In genomic region chr19:29573486-29573885, GRCh38 we compare ENCODE assay signal across 35 cellular contexts. TPM values are rescaled to one million over a fixed set of nuclear protein-coding genes. Genes with fewer than 3 reads are reported as not detected.
"Had no signal": no experiment of that assay in that cellular context is flagged by ENCODE, and none has a peak within 500 bp of the region (broad histone marks: within the 10 kb centered on the region; RNA-seq: fewer than 3 reads in every experiment).

No MANE protein-coding gene starts in this region.

- H3K27ac Mint-ChIP-seq: activated CD4-positive, alpha-beta memory T cell treated with anti-CD3 and anti-CD28 coated beads, Interleukin-2, amount 10 ng/mL, durations not matched to agents 7 days and 5 days; activated CD4-positive, alpha-beta T cell treated with anti-CD3 and anti-CD28 coated beads for 36 hours; activated CD4-positive, alpha-beta T cell treated with anti-CD3 and anti-CD28 coated beads, Interleukin-2, amount 10 ng/mL, durations not matched to agents 7 days and 5 days; activated CD8-positive, alpha-beta T cell treated with anti-CD3 and anti-CD28 coated beads, Interleukin-2, amount 10 ng/mL, durations not matched to agents 7 days and 5 days; activated naive CD4-positive, alpha-beta T cell treated with anti-CD3 and anti-CD28 coated beads for 36 hours; activated naive CD4-positive, alpha-beta T cell treated with anti-CD3 and anti-CD28 coated beads, Interleukin-2, amount 50 U/mL, for 72 hours; activated naive CD8-positive, alpha-beta T cell treated with anti-CD3 and anti-CD28 coated beads for 36 hours; activated T-helper 2 cell treated with anti-CD3 and anti-CD28 coated beads, Interferon-gamma antibody, Interleukin-2, Interleukin-4, amounts not matched to agents 10 μg/mL and 5 μg/mL and 100 μg/mL, durations not matched to agents 14 hours and 24 hours and 36 hours; T-helper 1 cell treated with Interleukin-12 subunit alpha and Interleukin-12 subunit beta and Interleukin-4 antibody, amounts not matched to agents 30 μg/mL and 1 μg/mL, for 36 hours; T-helper 2 cell treated with Interferon-gamma antibody and Interleukin-4, amounts not matched to agents 5 μg/mL and 100 μg/mL, for 36 hours; WTC11 had no signal

- DNase-seq: activated CD4-positive, alpha-beta memory T cell treated with anti-CD3 and anti-CD28 coated beads, Interleukin-2, amount 10 ng/mL, durations not matched to agents 7 days and 5 days; activated CD4-positive, alpha-beta T cell treated with anti-CD3 and anti-CD28 coated beads for 1 hour; activated CD4-positive, alpha-beta T cell treated with anti-CD3 and anti-CD28 coated beads for 36 hours; activated CD4-positive, alpha-beta T cell treated with anti-CD3 and anti-CD28 coated beads for 48 hours; activated CD4-positive, alpha-beta T cell treated with anti-CD3 and anti-CD28 coated beads, Interleukin-2, amount 10 ng/mL, durations not matched to agents 7 days and 5 days; activated CD4-positive, alpha-beta T cell treated with anti-CD3 and anti-CD28 coated beads, Interleukin-2, amount 50 U/mL, for 48 hours; activated CD4-positive, CD25-positive, alpha-beta regulatory T cell; activated CD8-positive, alpha-beta memory T cell treated with anti-CD3 and anti-CD28 coated beads, Interleukin-2, amount 50 U/mL, for 4 hours; activated CD8-positive, alpha-beta T cell treated with anti-CD3 and anti-CD28 coated beads, Interleukin-2, amount 10 ng/mL, durations not matched to agents 7 days and 5 days; activated effector memory CD4-positive, alpha-beta T cell treated with Interleukin-2 at 50 U/mL for 16 hours; activated gamma-delta T cell; activated naive CD4-positive, alpha-beta T cell treated with anti-CD3 and anti-CD28 coated beads for 36 hours; activated naive CD4-positive, alpha-beta T cell treated with anti-CD3 and anti-CD28 coated beads, Interleukin-2, amount 50 U/mL, for 16 hours; activated naive CD8-positive, alpha-beta T cell treated with anti-CD3 and anti-CD28 coated beads for 36 hours; amniotic stem cell; aorta; body of pancreas; brain microvascular endothelial cell; central memory CD4-positive, alpha-beta T cell; SW 1271; T-helper 1 cell; T-helper 2 cell; T-helper 9 cell; WERI-Rb-1 had no signal

- H3K9me3 Mint-ChIP-seq: activated CD4-positive, alpha-beta memory T cell treated with anti-CD3 and anti-CD28 coated beads, Interleukin-2, amount 10 ng/mL, durations not matched to agents 7 days and 5 days; activated CD4-positive, alpha-beta T cell treated with anti-CD3 and anti-CD28 coated beads, Interleukin-2, amount 10 ng/mL, durations not matched to agents 7 days and 5 days; activated naive CD4-positive, alpha-beta T cell treated with anti-CD3 and anti-CD28 coated beads for 36 hours; activated naive CD4-positive, alpha-beta T cell treated with anti-CD3 and anti-CD28 coated beads, Interleukin-2, amount 50 U/mL, for 72 hours; activated naive CD8-positive, alpha-beta T cell treated with anti-CD3 and anti-CD28 coated beads for 36 hours; activated T-helper 2 cell treated with anti-CD3 and anti-CD28 coated beads, Interferon-gamma antibody, Interleukin-2, Interleukin-4, amounts not matched to agents 10 μg/mL and 5 μg/mL and 100 μg/mL, durations not matched to agents 14 hours and 24 hours and 36 hours; T-helper 1 cell treated with Interleukin-12 subunit alpha and Interleukin-12 subunit beta and Interleukin-4 antibody, amounts not matched to agents 30 μg/mL and 1 μg/mL, for 36 hours; T-helper 2 cell treated with Interferon-gamma antibody and Interleukin-4, amounts not matched to agents 5 μg/mL and 100 μg/mL, for 36 hours; WTC11 had no signal

- H3K36me3 Mint-ChIP-seq: activated naive CD4-positive, alpha-beta T cell treated with anti-CD3 and anti-CD28 coated beads, Interleukin-2, amount 50 U/mL, for 72 hours; activated naive CD8-positive, alpha-beta T cell treated with anti-CD3 and anti-CD28 coated beads for 36 hours; WTC11 had no signal

- H3K4me3 Mint-ChIP-seq: activated CD4-positive, alpha-beta memory T cell treated with anti-CD3 and anti-CD28 coated beads, Interleukin-2, amount 10 ng/mL, durations not matched to agents 7 days and 5 days; activated CD4-positive, alpha-beta T cell treated with anti-CD3 and anti-CD28 coated beads for 36 hours; activated CD4-positive, alpha-beta T cell treated with anti-CD3 and anti-CD28 coated beads, Interleukin-2, amount 10 ng/mL, durations not matched to agents 7 days and 5 days; activated CD8-positive, alpha-beta T cell treated with anti-CD3 and anti-CD28 coated beads, Interleukin-2, amount 10 ng/mL, durations not matched to agents 7 days and 5 days; activated naive CD4-positive, alpha-beta T cell treated with anti-CD3 and anti-CD28 coated beads for 36 hours; activated naive CD8-positive, alpha-beta T cell treated with anti-CD3 and anti-CD28 coated beads for 36 hours; T-helper 1 cell treated with Interleukin-12 subunit alpha and Interleukin-12 subunit beta and Interleukin-4 antibody, amounts not matched to agents 30 μg/mL and 1 μg/mL, for 36 hours; T-helper 2 cell treated with Interferon-gamma antibody and Interleukin-4, amounts not matched to agents 5 μg/mL and 100 μg/mL, for 36 hours; WTC11 had no signal

- FAIRE-seq: astrocyte, TTC549 had no signal

RNA-seq across cellular contexts. Expression of gene VSTM2B, which starts 47.7 kb away (rescaled TPM):
- total RNA-seq: activated CD4-positive, alpha-beta memory T cell treated with anti-CD3 and anti-CD28 coated beads, Interleukin-2, amount 10 ng/mL, durations not matched to agents 7 days and 5 days; activated CD4-positive, alpha-beta T cell treated with anti-CD3 and anti-CD28 coated beads for 36 hours; activated CD4-positive, alpha-beta T cell treated with anti-CD3 and anti-CD28 coated beads, Interleukin-2, amount 10 ng/mL, durations not matched to agents 7 days and 5 days; activated CD8-positive, alpha-beta memory T cell treated with anti-CD3 and anti-CD28 coated beads for 36 hours; activated CD8-positive, alpha-beta T cell treated with anti-CD3 and anti-CD28 coated beads, Interleukin-2, amount 10 ng/mL, durations not matched to agents 7 days and 5 days; activated naive CD4-positive, alpha-beta T cell treated with anti-CD3 and anti-CD28 coated beads for 36 hours; activated naive CD8-positive, alpha-beta T cell treated with anti-CD3 and anti-CD28 coated beads for 36 hours; activated T-helper 2 cell treated with anti-CD3 and anti-CD28 coated beads, Interferon-gamma antibody, Interleukin-2, Interleukin-4, amounts not matched to agents 10 μg/mL and 5 μg/mL and 100 μg/mL, durations not matched to agents 14 hours and 24 hours and 36 hours; adrenal gland; aorta; astrocyte; body of pancreas; breast epithelium; cardiac septum had no signal
